ENCODE assay signal across 1 cellular context in the genomic region with DNA sequence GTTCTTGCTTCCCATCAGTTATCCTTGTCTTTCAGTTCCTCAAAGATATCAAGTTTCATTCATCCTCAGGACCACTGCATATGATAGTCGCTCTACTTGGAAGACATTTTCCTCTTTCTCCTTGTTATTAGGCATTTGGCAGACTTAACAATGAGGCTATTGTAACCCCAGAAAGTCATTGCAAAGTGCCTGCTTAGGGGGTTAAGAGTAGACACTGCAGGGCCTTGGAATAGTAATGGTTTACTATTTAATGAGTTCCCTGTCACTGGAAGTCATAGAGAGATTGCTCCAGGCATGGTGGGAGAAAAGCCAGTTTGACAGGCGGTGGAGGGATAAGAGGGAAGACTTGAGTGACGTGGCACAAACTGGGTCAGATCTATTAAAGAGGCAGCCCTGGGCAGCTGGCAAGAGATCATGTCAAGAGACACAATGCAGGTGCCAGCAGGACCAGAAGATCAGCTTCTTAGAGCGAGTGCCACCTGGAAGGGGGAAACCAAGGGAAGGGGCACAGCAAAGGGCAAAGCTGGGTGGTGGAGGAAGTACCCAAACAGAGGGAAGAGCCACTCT.
TF ChIP-seq lines count a peak whose summit lies in the region.

No MANE protein-coding gene starts in this region.

TF ChIP-seq in GM23338, 12 proteins besides CTCF, POLR2A, EP300 and RAD21 (continued from another document):
- TF ChIP-seq, protein P1, sequence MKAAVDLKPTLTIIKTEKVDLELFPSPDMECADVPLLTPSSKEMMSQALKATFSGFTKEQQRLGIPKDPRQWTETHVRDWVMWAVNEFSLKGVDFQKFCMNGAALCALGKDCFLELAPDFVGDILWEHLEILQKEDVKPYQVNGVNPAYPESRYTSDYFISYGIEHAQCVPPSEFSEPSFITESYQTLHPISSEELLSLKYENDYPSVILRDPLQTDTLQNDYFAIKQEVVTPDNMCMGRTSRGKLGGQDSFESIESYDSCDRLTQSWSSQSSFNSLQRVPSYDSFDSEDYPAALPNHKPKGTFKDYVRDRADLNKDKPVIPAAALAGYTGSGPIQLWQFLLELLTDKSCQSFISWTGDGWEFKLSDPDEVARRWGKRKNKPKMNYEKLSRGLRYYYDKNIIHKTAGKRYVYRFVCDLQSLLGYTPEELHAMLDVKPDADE (IDR thresholded peaks at IDR 0.05), result no peak
- TF ChIP-seq NANOG (IDR thresholded peaks at IDR 0.05; ENCODE audit: borderline replicate concordance) (no peak), POLR2AphosphoS5 (IDR thresholded peaks at IDR 0.05; ENCODE audit: low read depth) (no peak), CREB1 (CRISPR knock-in tag; IDR thresholded peaks at IDR 0.05; ENCODE audit: low read depth) (no peak)
TF ChIP-seq in GM23338: peak in this region for 0.
